8 cellular contexts compared by ENCODE assay signal in the genomic region with DNA sequence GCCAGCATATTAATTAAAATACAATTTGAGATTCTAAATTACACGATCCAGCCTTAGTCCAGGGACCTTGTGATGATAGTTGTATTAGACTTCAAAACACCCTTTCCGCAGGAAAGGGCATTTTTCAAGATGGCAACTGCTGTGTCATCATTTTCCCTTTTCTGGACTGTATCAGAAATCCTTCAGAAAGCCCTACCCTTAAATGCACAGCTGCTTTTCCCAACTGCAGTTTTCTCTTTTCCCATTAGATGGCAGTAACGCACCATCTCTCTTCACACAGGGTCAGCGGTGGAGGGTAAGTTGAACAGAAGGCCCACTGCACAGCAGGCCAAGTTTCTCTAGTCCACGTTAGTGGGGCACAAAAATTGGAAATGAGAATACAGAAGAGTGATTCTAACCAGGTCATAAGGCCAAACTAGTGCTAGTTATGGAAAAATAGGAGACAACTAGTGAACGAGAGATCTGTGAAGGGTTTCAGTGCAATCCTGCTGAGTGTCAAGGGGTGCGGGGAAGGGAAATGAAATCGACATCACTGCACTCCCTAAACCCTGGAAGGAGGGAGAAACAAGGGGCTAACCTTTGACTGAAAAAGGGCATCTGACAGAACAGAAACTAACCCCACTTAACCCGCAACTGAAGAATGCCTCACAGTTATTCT. TPM values are rescaled to one million over a fixed set of nuclear protein-coding genes. Genes with fewer than 3 reads are reported as not detected.
DNase-seq lines count a peak whose midpoint lies in the region; ATAC-seq and TF ChIP-seq lines count a peak whose summit lies in the region.

No MANE protein-coding gene starts in this region.

- WGBS in lower leg skin, 2 donors = 32 to 33% methylated on average over 9 of the region's 9 CpGs

- peaks cover 4% of the 10 kb centered on the region for H3K4me1 ChIP-seq in CD4-positive, CD25-positive, alpha-beta regulatory T cell (ENCODE audit: control insufficient read depth, insufficient read depth, low read length, poor library complexity, severe bottlenecking)
- H3K4me1 ChIP-seq in HCT116 (ENCODE audit: control insufficient read depth in 1 of 2, insufficient read depth in 2 of 2, low read length in 2 of 2) = peaks cover 9 to 57% of the 10 kb centered on the region in 2 experiments

- POLR2A ChIA-PET in HCT116 (lab: Charles Lee) (interaction anchor here (0.6 to 1.1 kb wide), 2 partner anchors 46 to 127 kb away, joined by 3 to 4 read pairs; no protein-coding TSS in a partner anchor), activated B cell treated with CpG ODN at 0.5 μM for 24 hours (lab: Charles Lee) (interaction anchor here (1.0 to 1.1 kb wide), 3 partner anchors 67 to 457 kb away, joined by 3 read pairs; partner anchors contain the start of gene PMVK)

- CTCF ChIA-PET in HCT116 (lab: Charles Lee) (interaction anchor here (0.6 to 4.0 kb wide), 15 partner anchors 12 to 538 kb away, joined by 3 to 62 read pairs (median 4); partner anchors contain the start of gene KCNN3), activated B cell treated with CpG ODN at 0.5 μM for 24 hours (lab: Charles Lee) (interaction anchor here (0.6 to 4.8 kb wide), 29 partner anchors 10 to 605 kb away, joined by 3 to 101 read pairs (median 4); no protein-coding TSS in a partner anchor)

- H3K9ac ChIP-seq in HCT116 (ENCODE audit: low read length) = peak overlapping the region; percentile 21; the same call in 1 of the 2 replicates

- H3K4me2 ChIP-seq in HCT116 (ENCODE audit: low read length) = peak overlapping the region; percentile 28; the same call in 1 of the 2 replicates

- H2AFZ ChIP-seq in HCT116 (ENCODE audit: low read depth, low read length, poor library complexity, severe bottlenecking) = peak overlapping the region; percentile 72

- TF ChIP-seq POLR2A in HCT116 (IDR thresholded peaks at IDR 0.05; ENCODE audit: borderline replicate concordance, extremely low read depth, insufficient read depth, insufficient read length) = no peak
- no peak for TF ChIP-seq POLR2A in lower leg skin (IDR thresholded peaks at IDR 0.05)

- H3K27me3 Mint-ChIP-seq in CD4-positive, CD25-positive, alpha-beta regulatory T cell = peaks cover 5% of the 10 kb centered on the region
- H3K27me3 Mint-ChIP-seq in activated B cell treated with CpG ODN at 0.5 μM for 24 hours = no peaks in the 10 kb centered on the region

- no peak overlapping the region for H3K4me3 ChIP-seq in CD4-positive, CD25-positive, alpha-beta regulatory T cell (ENCODE audit: low read depth, low read length)
- no peak overlapping the region for H3K4me3 ChIP-seq in HCT116 (replicated peaks in 1 of 2; ENCODE audit: low read depth in 1 of 2, low read length in 2 of 2)
- H3K4me3 ChIP-seq in coronary artery = no peak overlapping the region
- H3K4me3 ChIP-seq in lower leg skin (ENCODE audit: low read depth, poor library complexity, severe bottlenecking) = no peak overlapping the region

- no peaks in the 10 kb centered on the region for H3K36me3 ChIP-seq in CD4-positive, CD25-positive, alpha-beta regulatory T cell (ENCODE audit: control insufficient read depth, insufficient read depth, low read length)
- H3K36me3 ChIP-seq in HCT116 (ENCODE audit: control insufficient read depth in 1 of 2, insufficient read depth in 2 of 2, low read length in 2 of 2) = no peaks in the 10 kb centered on the region

- H3K4me3 Mint-ChIP-seq in CD4-positive, CD25-positive, alpha-beta regulatory T cell = no peak overlapping the region
- no peak overlapping the region for H3K4me3 Mint-ChIP-seq in activated B cell treated with CpG ODN at 0.5 μM for 24 hours

- no peaks in the 10 kb centered on the region for H3K9me3 ChIP-seq in CD4-positive, CD25-positive, alpha-beta regulatory T cell (ENCODE audit: control insufficient read depth in 2 of 2, low read length in 2 of 2)
- no peaks in the 10 kb centered on the region for H3K9me3 ChIP-seq in HCT116 (ENCODE audit: control insufficient read depth in 1 of 2, insufficient read depth in 1 of 2, low read depth in 1 of 2, low read length in 2 of 2)

- peak; percentile 97 for TF ChIP-seq RAD21 in HCT116 (IDR thresholded peaks at IDR 0.05; ENCODE audit: low read depth)

- H3K27me3 ChIP-seq in CD4-positive, CD25-positive, alpha-beta regulatory T cell (ENCODE audit: control insufficient read depth, insufficient read depth, low read length) = peaks cover 4% of the 10 kb centered on the region
- H3K27me3 ChIP-seq in HCT116 (ENCODE audit: insufficient read depth, low read length) = no peaks in the 10 kb centered on the region

- peak; percentile 71 to 79 for ATAC-seq in CD4-positive, CD25-positive, alpha-beta regulatory T cell (ENCODE audit: low read depth in 2 of 2)
- ATAC-seq in HCT116 (peak; percentile 88), activated B cell treated with CpG ODN at 0.5 μM for 24 hours (ENCODE audit: low read depth) (peak; percentile 95), HG02623 (IDR thresholded peaks at IDR 0.05; ENCODE audit: unreplicated experiment) (no peak)

- H3K9me3 Mint-ChIP-seq in CD4-positive, CD25-positive, alpha-beta regulatory T cell = no peaks in the 10 kb centered on the region
- H3K9me3 Mint-ChIP-seq in activated B cell treated with CpG ODN at 0.5 μM for 24 hours = no peaks in the 10 kb centered on the region

- RAD21 ChIA-PET in HCT116 (lab: Charles Lee; ENCODE audit: low non-redundant PET in 1 of 2, low total read pairs in 2 of 2, uncharacterized antibody in 2 of 2, unreplicated experiment in 2 of 2) = interaction anchor here (0.8 to 2.3 kb wide), 4 partner anchors 66 to 67 kb away, joined by 3 to 8 read pairs (median 6); no protein-coding TSS in a partner anchor

- no peaks in the 10 kb centered on the region for H4K20me1 ChIP-seq in HCT116 (ENCODE audit: insufficient read depth)

- H3K36me3 Mint-ChIP-seq in CD4-positive, CD25-positive, alpha-beta regulatory T cell = no peaks in the 10 kb centered on the region
- H3K36me3 Mint-ChIP-seq in activated B cell treated with CpG ODN at 0.5 μM for 24 hours (ENCODE audit: low read depth) = no peaks in the 10 kb centered on the region

- TF ChIP-seq CTCF in HCT116 (IDR thresholded peaks at IDR 0.05 in 2 of 3, conservative IDR thresholded peaks at IDR 0.05 in 1 of 3; ENCODE audit: borderline replicate concordance in 1 of 3, insufficient read depth in 1 of 3, low read depth in 2 of 3, low read length in 2 of 3) (peak; percentile 85 to 97 (median 95)), activated B cell treated with CpG ODN at 0.5 μM for 24 hours (IDR thresholded peaks at IDR 0.05) (peak; percentile 86), coronary artery (IDR thresholded peaks at IDR 0.05) (peak; percentile 90), lower leg skin (IDR thresholded peaks at IDR 0.05) (peak in 1 of 3 donors; percentile 97)

- no peaks in the 10 kb centered on the region for H3K9me2 ChIP-seq in HCT116 (ENCODE audit: insufficient read depth)

- intact Hi-C loops in HCT116 (cut with micrococcal nuclease) (loop anchor here (1.0 to 10.0 kb wide), 7 partner anchors 66 to 397 kb away; partner anchors contain the start of gene ATP8B2), activated B cell treated with CpG ODN at 0.5 μM for 24 hours (cut with micrococcal nuclease) (loop anchor here (1.0 to 10.0 kb wide), 6 partner anchors 66 to 581 kb away; partner anchors contain the start of gene IL6R), lower leg skin (cut with DNase I; ENCODE audit: low total_unique reads) (loop anchor here (5.0 to 10.0 kb wide), 2 partner anchors 62 to 75 kb away; partner anchors contain the start of gene IL6R)

- no TSS peak for BruUV-seq in HCT116 (replicated peaks; lab: Mats Ljungman, UMichigan)

- H3K4me1 Mint-ChIP-seq in CD4-positive, CD25-positive, alpha-beta regulatory T cell = peaks cover 8 to 22% (median 13%) of the 10 kb centered on the region in 4 donors
- peaks cover 6% of the 10 kb centered on the region for H3K4me1 Mint-ChIP-seq in activated B cell treated with CpG ODN at 0.5 μM for 24 hours

- no peaks in the 10 kb centered on the region for H3K79me2 ChIP-seq in HCT116 (ENCODE audit: insufficient read depth, low read length)

- DNase-seq in CD4-positive, CD25-positive, alpha-beta regulatory T cell = peak; percentile 45 to 77 (median 72)
- DNase-seq in HCT116 (ENCODE audit: low read depth, low spot score) (peak; percentile 86), NCI-H446 (lab: John Stamatoyannopoulos, UW) (peak; percentile 87 to 92), activated B cell treated with CpG ODN at 0.5 μM for 24 hours (no peak), coronary artery (ENCODE audit: low spot score) (no peak), lower leg skin (ENCODE audit: low spot score in 2 of 2) (peak; percentile 79 to 87)
- DNase-seq in stimulated activated CD8-positive, alpha-beta memory T cell treated with anti-CD3 and anti-CD28 coated beads, Interleukin-2, amount 100 ng/mL, for 1 hour (ENCODE audit: low read depth in 2 of 2) = peak; percentile 29 to 35

- no peak overlapping the region for H3K27ac ChIP-seq in CD4-positive, CD25-positive, alpha-beta regulatory T cell (ENCODE audit: insufficient read depth, low read length, poor library complexity, severe bottlenecking)
- H3K27ac ChIP-seq in HCT116 (ENCODE audit: low read depth, low read length) (no peak overlapping the region), coronary artery (no peak overlapping the region)

- no peak overlapping the region for H3K27ac Mint-ChIP-seq in CD4-positive, CD25-positive, alpha-beta regulatory T cell
- H3K27ac Mint-ChIP-seq in activated B cell treated with CpG ODN at 0.5 μM for 24 hours = no peak overlapping the region

TF ChIP-seq in HCT116, 20 proteins besides CTCF, POLR2A, EP300 and RAD21:
- TF ChIP-seq SRF (IDR thresholded peaks at IDR 0.05; ENCODE audit: low read depth) (peak; percentile 91), CBX3 (IDR thresholded peaks at IDR 0.05; ENCODE audit: low read depth) (peak; percentile 37; the same call in 1 of the 2 replicates), ZFX (IDR thresholded peaks at IDR 0.05) (0 out of 2 replicates have a peak, but pooled peaks have one; percentile 12), YY1 (IDR thresholded peaks at IDR 0.05; ENCODE audit: extremely low read depth, insufficient replicate concordance, low read depth, low read length) (peak; percentile 81), JUND (IDR thresholded peaks at IDR 0.05) (no peak)

RNA-seq across cellular contexts. Expression of gene TDRD10, which starts 22.1 kb away (rescaled TPM):
- not detected for total RNA-seq in CD4-positive, CD25-positive, alpha-beta regulatory T cell
- not detected for polyA plus RNA-seq in CD4-positive, CD25-positive, alpha-beta regulatory T cell
- total RNA-seq in HCT116 (2021; ENCODE audit: unreplicated experiment) (not detected), activated B cell treated with CpG ODN at 0.5 μM for 24 hours (not detected in 2 replicates), lower leg skin (1 to 10 TPM in 1 of 4 donors, under 1 TPM in 2, not detected in 1; 0.57 to 1.5 (median 0.83) TPM)
- not detected in 2 replicates for polyA plus RNA-seq in HCT116 (2012)

RNA-seq across cellular contexts. Expression of gene SHE, which starts 22.3 kb away (rescaled TPM):
- not detected for total RNA-seq in CD4-positive, CD25-positive, alpha-beta regulatory T cell
- polyA plus RNA-seq in CD4-positive, CD25-positive, alpha-beta regulatory T cell = not detected
- total RNA-seq in HCT116 (2021; ENCODE audit: unreplicated experiment) (not detected), activated B cell treated with CpG ODN at 0.5 μM for 24 hours (0.04 TPM in 1 of 2 replicates, not detected in the other), lower leg skin (1 to 10 TPM; 4.0 to 8.0 (median 6.1) TPM)
- polyA plus RNA-seq in HCT116 (2012) = not detected in 2 replicates

Comparison
In these comparisons a context has a peak if more than half of its experiments do, and no peak if none do; other contexts are left out.
1. DNase-seq: peak in CD4-positive, CD25-positive, alpha-beta regulatory T cell (3 of 3), HCT116 (single experiment), NCI-H446 (2 of 2), lower leg skin (2 of 2) and stimulated activated CD8-positive, alpha-beta memory T cell treated with anti-CD3 and anti-CD28 coated beads, Interleukin-2, amount 100 ng/mL, for 1 hour (2 of 2); none in activated B cell treated with CpG ODN at 0.5 μM for 24 hours (single experiment) and coronary artery (single experiment).